ENCODE assay signal across 1 cellular context in the genomic region with DNA sequence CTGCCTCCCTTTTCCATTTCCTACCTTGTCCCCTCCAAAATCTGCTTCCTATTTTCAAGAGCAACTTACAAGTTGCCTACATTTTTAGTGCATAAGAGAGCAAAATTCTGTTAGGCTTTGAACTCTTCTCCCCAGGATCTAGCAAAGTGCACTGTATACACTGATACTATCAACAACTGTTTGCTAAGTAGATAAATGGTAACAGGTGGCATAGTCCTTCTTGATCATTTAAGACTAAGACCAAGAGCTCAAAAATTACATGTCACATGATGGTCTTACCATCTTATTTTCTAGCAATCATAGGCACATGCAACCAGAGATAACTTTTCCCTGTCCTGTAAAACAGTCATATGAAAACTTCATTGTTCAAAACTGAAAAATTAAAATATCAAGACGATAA.
TF ChIP-seq lines count a peak whose summit lies in the region.

No MANE protein-coding gene starts in this region.

TF ChIP-seq in WTC11, 78 proteins besides CTCF, POLR2A, EP300 and RAD21:
- TF ChIP-seq, protein P1, sequence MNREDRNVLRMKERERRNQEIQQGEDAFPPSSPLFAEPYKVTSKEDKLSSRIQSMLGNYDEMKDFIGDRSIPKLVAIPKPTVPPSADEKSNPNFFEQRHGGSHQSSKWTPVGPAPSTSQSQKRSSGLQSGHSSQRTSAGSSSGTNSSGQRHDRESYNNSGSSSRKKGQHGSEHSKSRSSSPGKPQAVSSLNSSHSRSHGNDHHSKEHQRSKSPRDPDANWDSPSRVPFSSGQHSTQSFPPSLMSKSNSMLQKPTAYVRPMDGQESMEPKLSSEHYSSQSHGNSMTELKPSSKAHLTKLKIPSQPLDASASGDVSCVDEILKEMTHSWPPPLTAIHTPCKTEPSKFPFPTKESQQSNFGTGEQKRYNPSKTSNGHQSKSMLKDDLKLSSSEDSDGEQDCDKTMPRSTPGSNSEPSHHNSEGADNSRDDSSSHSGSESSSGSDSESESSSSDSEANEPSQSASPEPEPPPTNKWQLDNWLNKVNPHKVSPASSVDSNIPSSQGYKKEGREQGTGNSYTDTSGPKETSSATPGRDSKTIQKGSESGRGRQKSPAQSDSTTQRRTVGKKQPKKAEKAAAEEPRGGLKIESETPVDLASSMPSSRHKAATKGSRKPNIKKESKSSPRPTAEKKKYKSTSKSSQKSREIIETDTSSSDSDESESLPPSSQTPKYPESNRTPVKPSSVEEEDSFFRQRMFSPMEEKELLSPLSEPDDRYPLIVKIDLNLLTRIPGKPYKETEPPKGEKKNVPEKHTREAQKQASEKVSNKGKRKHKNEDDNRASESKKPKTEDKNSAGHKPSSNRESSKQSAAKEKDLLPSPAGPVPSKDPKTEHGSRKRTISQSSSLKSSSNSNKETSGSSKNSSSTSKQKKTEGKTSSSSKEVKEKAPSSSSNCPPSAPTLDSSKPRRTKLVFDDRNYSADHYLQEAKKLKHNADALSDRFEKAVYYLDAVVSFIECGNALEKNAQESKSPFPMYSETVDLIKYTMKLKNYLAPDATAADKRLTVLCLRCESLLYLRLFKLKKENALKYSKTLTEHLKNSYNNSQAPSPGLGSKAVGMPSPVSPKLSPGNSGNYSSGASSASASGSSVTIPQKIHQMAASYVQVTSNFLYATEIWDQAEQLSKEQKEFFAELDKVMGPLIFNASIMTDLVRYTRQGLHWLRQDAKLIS (CRISPR knock-in tag; IDR thresholded peaks at IDR 0.05; ENCODE audit: borderline replicate concordance), result no peak
- TF ChIP-seq KAT7 (CRISPR knock-in tag; IDR thresholded peaks at IDR 0.05; ENCODE audit: borderline replicate concordance), result no peak
- TF ChIP-seq GABPB1 (CRISPR knock-in tag; IDR thresholded peaks at IDR 0.05), result no peak
- TF ChIP-seq ZNF416 (CRISPR knock-in tag; IDR thresholded peaks at IDR 0.05), result no peak
- TF ChIP-seq, protein P2, sequence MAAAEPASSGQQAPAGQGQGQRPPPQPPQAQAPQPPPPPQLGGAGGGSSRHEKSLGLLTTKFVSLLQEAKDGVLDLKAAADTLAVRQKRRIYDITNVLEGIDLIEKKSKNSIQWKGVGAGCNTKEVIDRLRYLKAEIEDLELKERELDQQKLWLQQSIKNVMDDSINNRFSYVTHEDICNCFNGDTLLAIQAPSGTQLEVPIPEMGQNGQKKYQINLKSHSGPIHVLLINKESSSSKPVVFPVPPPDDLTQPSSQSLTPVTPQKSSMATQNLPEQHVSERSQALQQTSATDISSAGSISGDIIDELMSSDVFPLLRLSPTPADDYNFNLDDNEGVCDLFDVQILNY (CRISPR knock-in tag; IDR thresholded peaks at IDR 0.05), result no peak
- no peak for TF ChIP-seq FOXJ3 (CRISPR knock-in tag; IDR thresholded peaks at IDR 0.05; ENCODE audit: borderline replicate concordance)
- TF ChIP-seq, protein P3, sequence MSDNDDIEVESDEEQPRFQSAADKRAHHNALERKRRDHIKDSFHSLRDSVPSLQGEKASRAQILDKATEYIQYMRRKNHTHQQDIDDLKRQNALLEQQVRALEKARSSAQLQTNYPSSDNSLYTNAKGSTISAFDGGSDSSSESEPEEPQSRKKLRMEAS (CRISPR knock-in tag; IDR thresholded peaks at IDR 0.05), result no peak
- TF ChIP-seq, protein P4, sequence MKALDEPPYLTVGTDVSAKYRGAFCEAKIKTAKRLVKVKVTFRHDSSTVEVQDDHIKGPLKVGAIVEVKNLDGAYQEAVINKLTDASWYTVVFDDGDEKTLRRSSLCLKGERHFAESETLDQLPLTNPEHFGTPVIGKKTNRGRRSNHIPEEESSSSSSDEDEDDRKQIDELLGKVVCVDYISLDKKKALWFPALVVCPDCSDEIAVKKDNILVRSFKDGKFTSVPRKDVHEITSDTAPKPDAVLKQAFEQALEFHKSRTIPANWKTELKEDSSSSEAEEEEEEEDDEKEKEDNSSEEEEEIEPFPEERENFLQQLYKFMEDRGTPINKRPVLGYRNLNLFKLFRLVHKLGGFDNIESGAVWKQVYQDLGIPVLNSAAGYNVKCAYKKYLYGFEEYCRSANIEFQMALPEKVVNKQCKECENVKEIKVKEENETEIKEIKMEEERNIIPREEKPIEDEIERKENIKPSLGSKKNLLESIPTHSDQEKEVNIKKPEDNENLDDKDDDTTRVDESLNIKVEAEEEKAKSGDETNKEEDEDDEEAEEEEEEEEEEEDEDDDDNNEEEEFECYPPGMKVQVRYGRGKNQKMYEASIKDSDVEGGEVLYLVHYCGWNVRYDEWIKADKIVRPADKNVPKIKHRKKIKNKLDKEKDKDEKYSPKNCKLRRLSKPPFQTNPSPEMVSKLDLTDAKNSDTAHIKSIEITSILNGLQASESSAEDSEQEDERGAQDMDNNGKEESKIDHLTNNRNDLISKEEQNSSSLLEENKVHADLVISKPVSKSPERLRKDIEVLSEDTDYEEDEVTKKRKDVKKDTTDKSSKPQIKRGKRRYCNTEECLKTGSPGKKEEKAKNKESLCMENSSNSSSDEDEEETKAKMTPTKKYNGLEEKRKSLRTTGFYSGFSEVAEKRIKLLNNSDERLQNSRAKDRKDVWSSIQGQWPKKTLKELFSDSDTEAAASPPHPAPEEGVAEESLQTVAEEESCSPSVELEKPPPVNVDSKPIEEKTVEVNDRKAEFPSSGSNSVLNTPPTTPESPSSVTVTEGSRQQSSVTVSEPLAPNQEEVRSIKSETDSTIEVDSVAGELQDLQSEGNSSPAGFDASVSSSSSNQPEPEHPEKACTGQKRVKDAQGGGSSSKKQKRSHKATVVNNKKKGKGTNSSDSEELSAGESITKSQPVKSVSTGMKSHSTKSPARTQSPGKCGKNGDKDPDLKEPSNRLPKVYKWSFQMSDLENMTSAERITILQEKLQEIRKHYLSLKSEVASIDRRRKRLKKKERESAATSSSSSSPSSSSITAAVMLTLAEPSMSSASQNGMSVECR (CRISPR knock-in tag; IDR thresholded peaks at IDR 0.05; ENCODE audit: borderline replicate concordance), result no peak
- TF ChIP-seq MYBL2 (CRISPR knock-in tag; IDR thresholded peaks at IDR 0.05), result no peak
- TF ChIP-seq, protein P5, sequence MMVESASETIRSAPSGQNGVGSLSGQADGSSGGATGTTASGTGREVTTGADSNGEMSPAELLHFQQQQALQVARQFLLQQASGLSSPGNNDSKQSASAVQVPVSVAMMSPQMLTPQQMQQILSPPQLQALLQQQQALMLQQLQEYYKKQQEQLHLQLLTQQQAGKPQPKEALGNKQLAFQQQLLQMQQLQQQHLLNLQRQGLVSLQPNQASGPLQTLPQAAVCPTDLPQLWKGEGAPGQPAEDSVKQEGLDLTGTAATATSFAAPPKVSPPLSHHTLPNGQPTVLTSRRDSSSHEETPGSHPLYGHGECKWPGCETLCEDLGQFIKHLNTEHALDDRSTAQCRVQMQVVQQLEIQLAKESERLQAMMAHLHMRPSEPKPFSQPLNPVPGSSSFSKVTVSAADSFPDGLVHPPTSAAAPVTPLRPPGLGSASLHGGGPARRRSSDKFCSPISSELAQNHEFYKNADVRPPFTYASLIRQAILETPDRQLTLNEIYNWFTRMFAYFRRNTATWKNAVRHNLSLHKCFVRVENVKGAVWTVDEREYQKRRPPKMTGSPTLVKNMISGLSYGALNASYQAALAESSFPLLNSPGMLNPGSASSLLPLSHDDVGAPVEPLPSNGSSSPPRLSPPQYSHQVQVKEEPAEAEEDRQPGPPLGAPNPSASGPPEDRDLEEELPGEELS (CRISPR knock-in tag; IDR thresholded peaks at IDR 0.05), result no peak
- TF ChIP-seq NFE2L1 (CRISPR knock-in tag; IDR thresholded peaks at IDR 0.05), result no peak
